ENCODE assay signal across 8 cellular contexts in the genomic region with DNA sequence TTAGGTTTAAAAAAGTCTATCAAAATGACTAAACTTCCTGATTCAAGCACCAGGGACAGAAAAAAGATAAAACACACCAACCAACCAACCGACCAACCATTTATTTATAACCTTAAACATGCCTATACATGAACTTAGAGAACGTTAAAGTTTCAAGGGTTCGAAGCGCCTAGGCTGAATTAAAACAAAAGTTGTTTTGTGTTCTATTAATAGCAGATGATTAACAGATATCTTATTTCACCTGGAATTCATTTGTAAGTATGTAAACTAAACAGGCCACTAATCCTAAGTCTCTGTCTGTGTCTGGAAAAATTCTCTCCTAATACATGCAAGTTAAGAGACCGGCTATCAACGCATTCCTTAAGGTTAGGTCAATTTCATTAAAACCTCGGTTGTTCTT. TPM values are rescaled to one million over a fixed set of nuclear protein-coding genes. Genes with fewer than 3 reads are reported as not detected.
A peak's percentile ranks its signal among the peaks of the same experiment; 100 is the strongest.
DNase-seq lines count a peak whose midpoint lies in the region; ATAC-seq and TF ChIP-seq lines count a peak whose summit lies in the region.

No MANE protein-coding gene starts in this region.

- intact Hi-C loops in left ventricle myocardium inferior (cut with micrococcal nuclease) (no loop called here), Right ventricle myocardium inferior (cut with DNase I) (no loop called here), left lung (cut with DNase I) (no loop called here)

- no peak for TF ChIP-seq EP300 in upper lobe of left lung (IDR thresholded peaks at IDR 0.05)

- H3K27ac ChIP-seq in left ventricle myocardium inferior (replicated peaks) (no peak overlapping the region), left lung (peak overlapping the region; percentile 16 to 63), upper lobe of left lung (peak overlapping the region; percentile 74 to 89 (median 82))

- no peak for TF ChIP-seq POLR2A in upper lobe of left lung (IDR thresholded peaks at IDR 0.05)

- H3K27me3 ChIP-seq in left ventricle myocardium inferior (ENCODE audit: low read depth), result peaks cover 35% of the 10 kb centered on the region
- peaks cover 34% of the 10 kb centered on the region for H3K27me3 ChIP-seq in adipocyte (replicated peaks; ENCODE audit: control insufficient read depth, insufficient read depth, low read length)
- peaks cover 0 to 40% of the 10 kb centered on the region in 2 donors for H3K27me3 ChIP-seq in left lung
- peaks cover 0 to 8% (median 0%) of the 10 kb centered on the region in 4 donors for H3K27me3 ChIP-seq in upper lobe of left lung

- H3K9me3 ChIP-seq in left ventricle myocardium inferior (replicated peaks) (no peaks in the 10 kb centered on the region), adipocyte (ENCODE audit: control insufficient read depth, low read length) (no peaks in the 10 kb centered on the region), left lung (no peaks in the 10 kb centered on the region), upper lobe of left lung (no peaks in the 10 kb centered on the region)

- H3K4me1 ChIP-seq in left ventricle myocardium inferior, result peaks cover 16% of the 10 kb centered on the region
- H3K4me1 ChIP-seq in adipocyte (ENCODE audit: control insufficient read depth, insufficient read depth, low read length), result no peaks in the 10 kb centered on the region
- H3K4me1 ChIP-seq in left lung, result peaks cover 0 to 12% of the 10 kb centered on the region in 2 donors
- H3K4me1 ChIP-seq in upper lobe of left lung, result peaks cover 5 to 20% (median 8%) of the 10 kb centered on the region in 4 donors

- H3K4me3 ChIP-seq in left ventricle myocardium inferior (peak overlapping the region; percentile 30), adipocyte (ENCODE audit: low read length) (peak overlapping the region; percentile 52), left lung (peak overlapping the region; percentile 20 to 61), upper lobe of left lung (peak overlapping the region; percentile 10 to 81 (median 75))

- TF ChIP-seq CTCF in left ventricle myocardium inferior (IDR thresholded peaks at IDR 0.05; ENCODE audit: borderline replicate concordance), result no peak
- TF ChIP-seq CTCF in left lung (IDR thresholded peaks at IDR 0.05), result no peak
- TF ChIP-seq CTCF in upper lobe of left lung (IDR thresholded peaks at IDR 0.05), result no peak

- ATAC-seq in Right ventricle myocardium inferior, result no peak
- ATAC-seq in left lung, result no peak
- ATAC-seq in upper lobe of left lung (ENCODE audit: low FRiP score in 2 of 2), result no peak
- no peak for ATAC-seq in HG03039 (IDR thresholded peaks at IDR 0.05; ENCODE audit: unreplicated experiment)

- 28 to 36% methylated on average over 7 of the region's 7 CpGs for WGBS in upper lobe of left lung, 2 donors

- H3K36me3 ChIP-seq in left ventricle myocardium inferior, result no peaks in the 10 kb centered on the region
- no peaks in the 10 kb centered on the region for H3K36me3 ChIP-seq in adipocyte (ENCODE audit: control insufficient read depth, insufficient read depth, low read length, severe bottlenecking)
- H3K36me3 ChIP-seq in left lung, result no peaks in the 10 kb centered on the region
- H3K36me3 ChIP-seq in upper lobe of left lung, result no peaks in the 10 kb centered on the region

- DNase-seq in left ventricle myocardium inferior (no peak), Right ventricle myocardium inferior (ENCODE audit: missing footprints) (no peak), adipocyte (ENCODE audit: low read depth) (peak; percentile 34), left lung (no peak), upper lobe of left lung (no peak), NCI-H1105 treated with DMSO at 0.1 percent for 48 hours (lab: John Stamatoyannopoulos, UW) (no peak), middle frontal gyrus (ENCODE audit: extremely low spot score, low spot score) (no peak)

- no peak overlapping the region for H3K9ac ChIP-seq in adipocyte (ENCODE audit: low read length)

RNA-seq across cellular contexts. Expression of gene BAIAP2L1, which starts 1.4 kb away (rescaled TPM):
- 2.1 TPM for total RNA-seq in left ventricle myocardium inferior
- 1.6 TPM for total RNA-seq in Right ventricle myocardium inferior
- 10 to 100 TPM; 24.2 to 31.8 TPM for total RNA-seq in left lung
- total RNA-seq in upper lobe of left lung, result 10 to 100 TPM; 20.2 to 35.6 (median 26.6) TPM
